1 cellular context compared by ENCODE assay signal in genomic region chr12:68352067-68352466, GRCh38.
TF ChIP-seq lines count a peak whose summit lies in the region.

No MANE protein-coding gene starts in this region.

TF ChIP-seq in K562, 482 proteins besides CTCF, POLR2A, EP300 and RAD21 (continues in another document):
- TF ChIP-seq FOXO4 (CRISPR knock-in tag; IDR thresholded peaks at IDR 0.05): peak; percentile 90
- TF ChIP-seq SLC30A9 (CRISPR knock-in tag; IDR thresholded peaks at IDR 0.05): no peak
- TF ChIP-seq ZBED1 (IDR thresholded peaks at IDR 0.05): no peak
- peak; percentile 98 for TF ChIP-seq SMAD3 (CRISPR knock-in tag; conservative IDR thresholded peaks at IDR 0.05)
- TF ChIP-seq SNAPC5 (CRISPR knock-in tag; IDR thresholded peaks at IDR 0.05): 0 out of 2 replicates have a peak, but pooled peaks have one; percentile 30
- peak; percentile 87; the same call in 1 of the 2 replicates for TF ChIP-seq CLOCK (CRISPR knock-in tag; IDR thresholded peaks at IDR 0.05; ENCODE audit: borderline replicate concordance)
- TF ChIP-seq ZNF41 (CRISPR knock-in tag; conservative IDR thresholded peaks at IDR 0.05): peak; percentile 93
- TF ChIP-seq MXD1 (CRISPR knock-in tag; IDR thresholded peaks at IDR 0.05; ENCODE audit: borderline replicate concordance, poor library complexity, severe bottlenecking): no peak
- no peak for TF ChIP-seq ARNT (IDR thresholded peaks at IDR 0.05)
- peak; percentile 91 for TF ChIP-seq ZNF561 (CRISPR knock-in tag; conservative IDR thresholded peaks at IDR 0.05)
- peak; percentile 94 for TF ChIP-seq ZNF644 (tag; IDR thresholded peaks at IDR 0.05; ENCODE audit: low read depth)
- peak; percentile 98 for TF ChIP-seq ZNF311 (CRISPR knock-in tag; IDR thresholded peaks at IDR 0.05)
- TF ChIP-seq KLF6 (CRISPR knock-in tag; IDR thresholded peaks at IDR 0.05; ENCODE audit: borderline replicate concordance): peak; percentile 98
- peak; percentile 93; the same call in 1 of the 2 replicates for TF ChIP-seq ZNF165 (CRISPR knock-in tag; IDR thresholded peaks at IDR 0.05; ENCODE audit: borderline replicate concordance)
- TF ChIP-seq MAFG (tag; conservative IDR thresholded peaks at IDR 0.05): peak; percentile 21; the same call in 1 of the 2 replicates
- peak; percentile 72; the same call in 1 of the 2 replicates for TF ChIP-seq ZNF785 (CRISPR knock-in tag; IDR thresholded peaks at IDR 0.05)
- TF ChIP-seq CAMTA2 (CRISPR knock-in tag; conservative IDR thresholded peaks at IDR 0.05): peak; percentile 88; the same call in 1 of the 2 replicates
- peak; percentile 90 for TF ChIP-seq HEY1 (CRISPR knock-in tag; IDR thresholded peaks at IDR 0.05; ENCODE audit: borderline replicate concordance)
- TF ChIP-seq STAT5B (CRISPR knock-in tag; IDR thresholded peaks at IDR 0.05): peak; percentile 52; the same call in 1 of the 2 replicates
- TF ChIP-seq NFIX (CRISPR knock-in tag; IDR thresholded peaks at IDR 0.05; ENCODE audit: low read depth): peak; percentile 60
- no peak for TF ChIP-seq MYC (IDR thresholded peaks at IDR 0.05; ENCODE audit: low read depth, low read length)
- peak; percentile 72; the same call in 1 of the 2 replicates for TF ChIP-seq MYC (CRISPR knock-in tag; IDR thresholded peaks at IDR 0.05; ENCODE audit: borderline replicate concordance, low read depth)
- TF ChIP-seq TSHZ1 (CRISPR knock-in tag; IDR thresholded peaks at IDR 0.05): peak; percentile 89
- TF ChIP-seq ARID4B (CRISPR knock-in tag; IDR thresholded peaks at IDR 0.05): no peak
- TF ChIP-seq MCM3 (IDR thresholded peaks at IDR 0.05): no peak
- TF ChIP-seq ZNF589 (CRISPR knock-in tag; IDR thresholded peaks at IDR 0.05; ENCODE audit: low read depth): peak; percentile 98
- TF ChIP-seq ZNF740 (CRISPR knock-in tag; IDR thresholded peaks at IDR 0.05): no peak
- TF ChIP-seq ZNF740 (tag; IDR thresholded peaks at IDR 0.05): peak in 1 of 2 experiments; percentile 89; a peak in 2 of 4 replicates
- no peak for TF ChIP-seq PBX2 (CRISPR knock-in tag; IDR thresholded peaks at IDR 0.05; ENCODE audit: low read depth)
- TF ChIP-seq PBX2 (tag; conservative IDR thresholded peaks at IDR 0.05; ENCODE audit: low read depth): peak; percentile 61
- TF ChIP-seq ZFP91 (CRISPR knock-in tag; IDR thresholded peaks at IDR 0.05): no peak
- peak; percentile 93 for TF ChIP-seq ZNF212 (CRISPR knock-in tag; IDR thresholded peaks at IDR 0.05)
- TF ChIP-seq PCBP1 (IDR thresholded peaks at IDR 0.05; ENCODE audit: low read depth, low read length, poor library complexity, severe bottlenecking): no peak
- peak in 1 of 2 experiments; percentile 62; a peak in 1 of 4 replicates for TF ChIP-seq SRF (CRISPR knock-in tag; IDR thresholded peaks at IDR 0.05)
- TF ChIP-seq ZNF263 (CRISPR knock-in tag; IDR thresholded peaks at IDR 0.05; ENCODE audit: borderline replicate concordance): no peak
- peak; percentile 89; the same call in 1 of the 2 replicates for TF ChIP-seq ZNF445 (CRISPR knock-in tag; IDR thresholded peaks at IDR 0.05; ENCODE audit: low read depth)
- TF ChIP-seq ZNF398 (CRISPR knock-in tag; IDR thresholded peaks at IDR 0.05): peak; percentile 59; the same call in 1 of the 2 replicates
